Comparison of ENCODE assay signal across 33 cellular contexts in genomic region chr6:144103026-144103563, GRCh38.
"Had no signal": no experiment of that assay in that cellular context is flagged by ENCODE, and none has a peak within 500 bp of the region (broad histone marks: within the 10 kb centered on the region; RNA-seq: fewer than 3 reads in every experiment).

No MANE protein-coding gene starts in this region.

- H3K36me3 ChIP-seq: adrenal gland, brain microvascular endothelial cell, breast epithelium had no signal

- H3K27me3 ChIP-seq: adrenal gland, body of pancreas, brain microvascular endothelial cell, breast epithelium had no signal

- DNase-seq: activated B cell treated with CpG ODN at 0.5 μM for 24 hours; activated CD4-positive, alpha-beta memory T cell treated with anti-CD3 and anti-CD28 coated beads, Interleukin-2, amount 10 ng/mL, durations not matched to agents 7 days and 5 days; activated CD4-positive, alpha-beta T cell treated with anti-CD3 and anti-CD28 coated beads for 4 hours; activated CD4-positive, alpha-beta T cell treated with anti-CD3 and anti-CD28 coated beads, Interleukin-2, amount 10 ng/mL, durations not matched to agents 24 days and 14 days; activated CD4-positive, alpha-beta T cell treated with anti-CD3 and anti-CD28 coated beads, Interleukin-2, amount 50 U/mL, for 1 hour; activated CD4-positive, alpha-beta T cell treated with anti-CD3 and anti-CD28 coated beads, Interleukin-2, amount 50 U/mL, for 4 hours; activated CD4-positive, CD25-positive, alpha-beta regulatory T cell treated with anti-CD3 and anti-CD28 coated beads, Interleukin-2, amount 50 U/mL, for 72 hours; activated CD8-positive, alpha-beta memory T cell treated with anti-CD3 and anti-CD28 coated beads for 24 hours; activated CD8-positive, alpha-beta memory T cell treated with anti-CD3 and anti-CD28 coated beads, Interleukin-2, amount 10 ng/mL, durations not matched to agents 7 days and 5 days; activated CD8-positive, alpha-beta memory T cell treated with anti-CD3 and anti-CD28 coated beads, Interleukin-2, amount 50 U/mL, for 48 hours; activated CD8-positive, alpha-beta T cell treated with anti-CD3 and anti-CD28 coated beads, Interleukin-2, amount 10 ng/mL, durations not matched to agents 7 days and 5 days; activated effector memory CD4-positive, alpha-beta T cell treated with anti-CD3 and anti-CD28 coated beads, Interleukin-2, amount 50 U/mL, for 16 hours; activated gamma-delta T cell treated with Interleukin-2 at 50 U/mL for 16 hours; activated naive CD4-positive, alpha-beta T cell; activated naive CD4-positive, alpha-beta T cell treated with anti-CD3 and anti-CD28 coated beads for 36 hours; activated naive CD4-positive, alpha-beta T cell treated with anti-CD3 and anti-CD28 coated beads, Interleukin-2, amount 50 U/mL, for 16 hours; activated naive CD8-positive, alpha-beta T cell treated with anti-CD3 and anti-CD28 coated beads for 36 hours; activated T-cell treated with anti-CD3 and anti-CD28 coated beads, Interleukin-2, amount 50 U/mL, for 24 hours; activated T-cell treated with anti-CD3 and anti-CD28 coated beads, Interleukin-2, amount 50 U/mL, for 48 hours; adrenal gland; amniotic stem cell; aorta; body of pancreas; brain microvascular endothelial cell; central memory CD4-positive, alpha-beta T cell; T-helper 1 cell; T-helper 9 cell had no signal

- H3K9me3 ChIP-seq: adrenal gland, body of pancreas, breast epithelium had no signal

- H3K4me1 ChIP-seq: adrenal gland, body of pancreas, breast epithelium had no signal

- H3K4me3 Mint-ChIP-seq: activated B cell treated with CpG ODN at 0.5 μM for 24 hours; activated CD4-positive, alpha-beta memory T cell treated with anti-CD3 and anti-CD28 coated beads, Interleukin-2, amount 10 ng/mL, durations not matched to agents 7 days and 5 days; activated CD4-positive, alpha-beta T cell treated with anti-CD3 and anti-CD28 coated beads, Interleukin-2, amount 10 ng/mL, durations not matched to agents 24 days and 14 days; activated CD8-positive, alpha-beta memory T cell treated with anti-CD3 and anti-CD28 coated beads, Interleukin-2, amount 10 ng/mL, durations not matched to agents 7 days and 5 days; activated CD8-positive, alpha-beta T cell treated with anti-CD3 and anti-CD28 coated beads, Interleukin-2, amount 10 ng/mL, durations not matched to agents 7 days and 5 days; activated naive CD4-positive, alpha-beta T cell treated with anti-CD3 and anti-CD28 coated beads for 36 hours; activated naive CD8-positive, alpha-beta T cell treated with anti-CD3 and anti-CD28 coated beads for 36 hours; activated T-cell treated with anti-CD3 and anti-CD28 coated beads, Interleukin-2, amount 50 U/mL, for 24 hours; T-helper 1 cell treated with Interleukin-12 subunit alpha and Interleukin-12 subunit beta and Interleukin-4 antibody, amounts not matched to agents 30 μg/mL and 1 μg/mL, for 36 hours had no signal

- H3K27me3 Mint-ChIP-seq: activated B cell treated with CpG ODN at 0.5 μM for 24 hours; activated CD8-positive, alpha-beta memory T cell treated with anti-CD3 and anti-CD28 coated beads, Interleukin-2, amount 10 ng/mL, durations not matched to agents 7 days and 5 days; activated naive CD8-positive, alpha-beta T cell treated with anti-CD3 and anti-CD28 coated beads for 36 hours; activated T-cell treated with anti-CD3 and anti-CD28 coated beads, Interleukin-2, amount 50 U/mL, for 24 hours had no signal

- FAIRE-seq: astrocyte, TTC549 had no signal

- H3K27ac Mint-ChIP-seq: activated B cell treated with CpG ODN at 0.5 μM for 24 hours; activated CD4-positive, alpha-beta memory T cell treated with anti-CD3 and anti-CD28 coated beads, Interleukin-2, amount 10 ng/mL, durations not matched to agents 7 days and 5 days; activated CD4-positive, alpha-beta T cell treated with anti-CD3 and anti-CD28 coated beads, Interleukin-2, amount 10 ng/mL, durations not matched to agents 24 days and 14 days; activated CD8-positive, alpha-beta memory T cell treated with anti-CD3 and anti-CD28 coated beads, Interleukin-2, amount 10 ng/mL, durations not matched to agents 7 days and 5 days; activated CD8-positive, alpha-beta T cell treated with anti-CD3 and anti-CD28 coated beads, Interleukin-2, amount 10 ng/mL, durations not matched to agents 7 days and 5 days; activated naive CD4-positive, alpha-beta T cell treated with anti-CD3 and anti-CD28 coated beads for 36 hours; activated naive CD4-positive, alpha-beta T cell treated with anti-CD3 and anti-CD28 coated beads, Interleukin-2, amount 50 U/mL, for 72 hours; activated naive CD8-positive, alpha-beta T cell treated with anti-CD3 and anti-CD28 coated beads for 36 hours; activated T-cell treated with anti-CD3 and anti-CD28 coated beads, Interleukin-2, amount 50 U/mL, for 24 hours; T-helper 1 cell treated with Interleukin-12 subunit alpha and Interleukin-12 subunit beta and Interleukin-4 antibody, amounts not matched to agents 30 μg/mL and 1 μg/mL, for 36 hours had no signal

- H3K4me3 ChIP-seq: adrenal gland, body of pancreas, breast epithelium had no signal

- ATAC-seq: activated CD8-positive, alpha-beta memory T cell treated with anti-CD3 and anti-CD28 coated beads, Interleukin-2, amount 10 ng/mL, durations not matched to agents 7 days and 5 days; activated CD8-positive, alpha-beta T cell treated with anti-CD3 and anti-CD28 coated beads, Interleukin-2, amount 10 ng/mL, durations not matched to agents 7 days and 5 days; activated naive CD4-positive, alpha-beta T cell treated with anti-CD3 and anti-CD28 coated beads, Interleukin-2, amount 50 U/mL, for 72 hours; body of pancreas had no signal

- H3K36me3 Mint-ChIP-seq: activated CD8-positive, alpha-beta memory T cell treated with anti-CD3 and anti-CD28 coated beads, Interleukin-2, amount 10 ng/mL, durations not matched to agents 7 days and 5 days; activated naive CD4-positive, alpha-beta T cell treated with anti-CD3 and anti-CD28 coated beads, Interleukin-2, amount 50 U/mL, for 72 hours; activated naive CD8-positive, alpha-beta T cell treated with anti-CD3 and anti-CD28 coated beads for 36 hours had no signal

- H3K27ac ChIP-seq: adrenal gland, body of pancreas, brain microvascular endothelial cell, breast epithelium, VCaP had no signal

- H3K4me1 Mint-ChIP-seq: activated B cell treated with CpG ODN at 0.5 μM for 24 hours had no signal

- H3K9me3 Mint-ChIP-seq: activated B cell treated with CpG ODN at 0.5 μM for 24 hours; activated CD4-positive, alpha-beta memory T cell treated with anti-CD3 and anti-CD28 coated beads, Interleukin-2, amount 10 ng/mL, durations not matched to agents 7 days and 5 days; activated CD4-positive, alpha-beta T cell treated with anti-CD3 and anti-CD28 coated beads, Interleukin-2, amount 10 ng/mL, durations not matched to agents 24 days and 14 days; activated naive CD4-positive, alpha-beta T cell treated with anti-CD3 and anti-CD28 coated beads for 36 hours; activated naive CD4-positive, alpha-beta T cell treated with anti-CD3 and anti-CD28 coated beads, Interleukin-2, amount 50 U/mL, for 72 hours; activated naive CD8-positive, alpha-beta T cell treated with anti-CD3 and anti-CD28 coated beads for 36 hours; activated T-cell treated with anti-CD3 and anti-CD28 coated beads, Interleukin-2, amount 50 U/mL, for 24 hours; T-helper 1 cell treated with Interleukin-12 subunit alpha and Interleukin-12 subunit beta and Interleukin-4 antibody, amounts not matched to agents 30 μg/mL and 1 μg/mL, for 36 hours had no signal
